ENCODE assay signal across 24 cellular contexts in the genomic region with DNA sequence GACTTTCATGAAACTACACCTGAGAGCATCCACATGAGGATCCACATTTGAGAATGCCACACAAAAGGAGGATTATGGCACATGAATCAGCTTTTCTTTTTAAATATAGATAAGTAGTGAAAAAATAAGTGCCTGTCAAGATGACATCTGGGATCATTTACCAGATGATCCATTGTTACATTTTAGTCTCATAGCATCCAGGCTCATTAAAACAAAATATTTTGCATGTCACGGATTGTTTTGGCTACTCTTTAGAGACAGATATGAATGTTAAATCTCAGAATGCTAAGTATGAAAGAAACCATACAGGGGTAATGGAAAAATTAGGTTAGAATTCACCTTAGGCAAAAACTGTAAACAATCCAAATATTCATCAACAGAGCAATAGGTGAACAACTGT.
"Had no signal": no experiment of that assay in that cellular context is flagged by ENCODE, and none has a peak within 500 bp of the region (broad histone marks: within the 10 kb centered on the region; RNA-seq: fewer than 3 reads in every experiment).

No MANE protein-coding gene starts in this region.

- H3K36me3 Mint-ChIP-seq: naive thymus-derived CD4-positive, alpha-beta T cell; neural progenitor cell; stimulated activated effector memory CD8-positive, alpha-beta T cell treated with anti-CD3 and anti-CD28 coated beads, Interleukin-12 subunit alpha, Interleukin-12 subunit beta, amount 100 ng/mL, for 72 hours had no signal

- H3K4me3 ChIP-seq: dorsolateral prefrontal cortex, heart right ventricle, left lung, neural progenitor cell, prostate gland, right atrium auricular region, smooth muscle cell, stomach, thyroid gland had no signal

- H3K4me3 Mint-ChIP-seq: naive thymus-derived CD4-positive, alpha-beta T cell; nephron; neural progenitor cell; stimulated activated effector memory CD8-positive, alpha-beta T cell treated with anti-CD3 and anti-CD28 coated beads, Interleukin-12 subunit alpha, Interleukin-12 subunit beta, amount 100 ng/mL, for 72 hours had no signal

- H3K4me1 Mint-ChIP-seq: naive thymus-derived CD4-positive, alpha-beta T cell; nephron; neural progenitor cell had no signal

- H3K9me3 Mint-ChIP-seq: nephron, neural progenitor cell had no signal

- H3K27ac Mint-ChIP-seq: naive thymus-derived CD4-positive, alpha-beta T cell; nephron; neural progenitor cell; stimulated activated effector memory CD8-positive, alpha-beta T cell treated with anti-CD3 and anti-CD28 coated beads, Interleukin-12 subunit alpha, Interleukin-12 subunit beta, amount 100 ng/mL, for 72 hours had no signal

- DNase-seq: cortex of kidney; dorsolateral prefrontal cortex; effector CD4-positive, alpha-beta T cell; glutamatergic neuron; heart right ventricle; hippocampal formation; left cardiac atrium; left lung; mesenchymal stem cell; midbrain; naive thymus-derived CD4-positive, alpha-beta T cell; stimulated activated CD4-positive, alpha-beta T cell treated with anti-CD3 and anti-CD28 coated beads, Interleukin-12 subunit alpha, Interleukin-12 subunit beta, amount 100 ng/mL, for 4 hours; stimulated activated CD4-positive, alpha-beta T cell treated with anti-CD3 and anti-CD28 coated beads, Interleukin-1b, Interleukin-23, amount 100 ng/mL, for 48 hours; stimulated activated CD4-positive, alpha-beta T cell treated with anti-CD3 and anti-CD28 coated beads, Interleukin-4, amount 100 ng/mL, for 1 hour; stimulated activated naive CD4-positive, alpha-beta T cell treated with Interleukin-2 at 50 U/mL for 16 hours; stomach; thyroid gland had no signal

- ATAC-seq: heart right ventricle; left cardiac atrium; left lung; naive thymus-derived CD4-positive, alpha-beta T cell; sciatic nerve; stimulated activated effector memory CD8-positive, alpha-beta T cell treated with anti-CD3 and anti-CD28 coated beads, Interleukin-12 subunit alpha, Interleukin-12 subunit beta, amount 100 ng/mL, for 72 hours had no signal
